Comparison of ENCODE assay signal across 26 cellular contexts in the genomic region with DNA sequence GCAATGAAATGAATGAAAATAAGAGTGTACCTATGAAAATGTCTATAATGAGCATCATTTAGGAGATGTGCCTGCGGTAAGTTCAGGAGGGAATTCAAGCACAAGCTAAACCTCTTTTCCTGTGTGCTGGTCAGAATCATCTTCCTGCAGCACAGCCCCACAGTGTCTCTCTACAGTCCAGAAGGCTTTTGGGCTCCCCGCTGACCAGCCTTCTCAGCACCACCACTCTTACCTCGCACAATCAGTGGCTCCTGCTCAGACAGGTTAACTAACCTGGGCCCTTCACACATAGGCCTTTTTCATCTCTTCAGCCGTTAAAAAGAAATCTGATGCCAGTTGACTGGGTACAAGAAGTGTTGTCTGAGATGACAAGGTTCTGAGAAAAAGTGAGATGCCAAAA. TPM values are rescaled to one million over a fixed set of nuclear protein-coding genes. Genes with fewer than 3 reads are reported as not detected.
DNase-seq lines count a peak whose midpoint lies in the region; ATAC-seq and TF ChIP-seq lines count a peak whose summit lies in the region.
"Had no signal": no experiment of that assay in that cellular context is flagged by ENCODE, and none has a peak within 500 bp of the region (broad histone marks: within the 10 kb centered on the region; RNA-seq: fewer than 3 reads in every experiment).

No MANE protein-coding gene starts in this region.

- H3K27me3 Mint-ChIP-seq in activated T-cell treated with anti-CD3 and anti-CD28 coated beads, Interleukin-2, amount 50 U/mL, for 24 hours: no peaks in the 10 kb centered on the region
- H3K27me3 Mint-ChIP-seq in activated T-cell treated with anti-CD3 and anti-CD28 coated beads, Interleukin-2, amount 50 U/mL, for 4 hours (ENCODE audit: low read depth): no peaks in the 10 kb centered on the region
- H3K27me3 Mint-ChIP-seq in activated T-helper 2 cell treated with anti-CD3 and anti-CD28 coated beads, Interferon-gamma antibody, Interleukin-2, Interleukin-4, amounts not matched to agents 10 μg/mL and 5 μg/mL and 100 μg/mL, durations not matched to agents 14 hours and 24 hours and 36 hours (ENCODE audit: low read depth): no peaks in the 10 kb centered on the region
- H3K27me3 Mint-ChIP-seq in stimulated activated memory B cell treated with anti-CD40 and anti-IgM and Interleukin-4, amounts not matched to agents 10 μg/mL and 1 μg/mL and 100 μg/mL, for 72 hours: no peaks in the 10 kb centered on the region

- ATAC-seq in activated T-cell treated with anti-CD3 and anti-CD28 coated beads, Interleukin-2, amount 50 U/mL, for 4 hours: no peak
- no peak for ATAC-seq in stimulated activated memory B cell treated with anti-CD40 and anti-IgM and Interleukin-4, amounts not matched to agents 10 μg/mL and 1 μg/mL and 100 μg/mL, for 72 hours
- no peak for ATAC-seq in GM21447 (IDR thresholded peaks at IDR 0.05; ENCODE audit: unreplicated experiment)
- ATAC-seq: right lobe of liver had no signal

- peaks cover 91% of the 10 kb centered on the region for H3K4me1 Mint-ChIP-seq in activated T-cell treated with anti-CD3 and anti-CD28 coated beads, Interleukin-2, amount 50 U/mL, for 24 hours (ENCODE audit: low read depth)
- peaks cover 92% of the 10 kb centered on the region for H3K4me1 Mint-ChIP-seq in activated T-cell treated with anti-CD3 and anti-CD28 coated beads, Interleukin-2, amount 50 U/mL, for 4 hours (ENCODE audit: low read depth)
- peaks cover 82% of the 10 kb centered on the region for H3K4me1 Mint-ChIP-seq in activated T-helper 2 cell treated with anti-CD3 and anti-CD28 coated beads, Interferon-gamma antibody, Interleukin-2, Interleukin-4, amounts not matched to agents 10 μg/mL and 5 μg/mL and 100 μg/mL, durations not matched to agents 14 hours and 24 hours and 36 hours (ENCODE audit: low read depth)
- H3K4me1 Mint-ChIP-seq in stimulated activated memory B cell treated with anti-CD40 and anti-IgM and Interleukin-4, amounts not matched to agents 10 μg/mL and 1 μg/mL and 100 μg/mL, for 72 hours: peaks cover 47% of the 10 kb centered on the region

- peaks cover 4% of the 10 kb centered on the region for H3K9me3 Mint-ChIP-seq in activated T-cell treated with anti-CD3 and anti-CD28 coated beads, Interleukin-2, amount 50 U/mL, for 24 hours
- peaks cover 5% of the 10 kb centered on the region for H3K9me3 Mint-ChIP-seq in activated T-cell treated with anti-CD3 and anti-CD28 coated beads, Interleukin-2, amount 50 U/mL, for 4 hours
- peaks cover 5% of the 10 kb centered on the region for H3K9me3 Mint-ChIP-seq in activated T-helper 2 cell treated with anti-CD3 and anti-CD28 coated beads, Interferon-gamma antibody, Interleukin-2, Interleukin-4, amounts not matched to agents 10 μg/mL and 5 μg/mL and 100 μg/mL, durations not matched to agents 14 hours and 24 hours and 36 hours
- H3K9me3 Mint-ChIP-seq in stimulated activated memory B cell treated with anti-CD40 and anti-IgM and Interleukin-4, amounts not matched to agents 10 μg/mL and 1 μg/mL and 100 μg/mL, for 72 hours: peaks cover 4% of the 10 kb centered on the region
- H3K9me3 Mint-ChIP-seq: T-helper 1 cell treated with Interleukin-12 subunit alpha and Interleukin-12 subunit beta and Interleukin-4 antibody, amounts not matched to agents 30 μg/mL and 1 μg/mL, for 36 hours had no signal

- no peaks in the 10 kb centered on the region for H3K27me3 ChIP-seq in H7 (ENCODE audit: control insufficient read depth, insufficient read depth, low read length)
- H3K27me3 ChIP-seq: dorsolateral prefrontal cortex, right lobe of liver had no signal

- peak overlapping the region; percentile 88 for H3K27ac Mint-ChIP-seq in activated T-cell treated with anti-CD3 and anti-CD28 coated beads, Interleukin-2, amount 50 U/mL, for 24 hours
- peak overlapping the region; percentile 73 for H3K27ac Mint-ChIP-seq in activated T-helper 2 cell treated with anti-CD3 and anti-CD28 coated beads, Interferon-gamma antibody, Interleukin-2, Interleukin-4, amounts not matched to agents 10 μg/mL and 5 μg/mL and 100 μg/mL, durations not matched to agents 14 hours and 24 hours and 36 hours
- H3K27ac Mint-ChIP-seq in stimulated activated memory B cell treated with anti-CD40 and anti-IgM and Interleukin-4, amounts not matched to agents 10 μg/mL and 1 μg/mL and 100 μg/mL, for 72 hours: peak overlapping the region; percentile 12
- H3K27ac Mint-ChIP-seq: T-helper 1 cell treated with Interleukin-12 subunit alpha and Interleukin-12 subunit beta and Interleukin-4 antibody, amounts not matched to agents 30 μg/mL and 1 μg/mL, for 36 hours had no signal

- TF ChIP-seq POLR2A in erythroblast (IDR thresholded peaks at IDR 0.05; ENCODE audit: low read length): no peak

- no peak overlapping the region for H3K4me3 ChIP-seq in H7 (ENCODE audit: insufficient read depth, low read depth, low read length)
- H3K4me3 ChIP-seq: dorsolateral prefrontal cortex, lung, right lobe of liver had no signal

- no peaks in the 10 kb centered on the region for H3K36me3 ChIP-seq in H7 (replicated peaks; ENCODE audit: control insufficient read depth, insufficient read depth, low read length)
- H3K36me3 ChIP-seq: right lobe of liver, WERI-Rb-1 had no signal

- intact Hi-C loops in activated T-helper 2 cell treated with anti-CD3 and anti-CD28 coated beads, Interferon-gamma antibody, Interleukin-2, Interleukin-4, amounts not matched to agents 10 μg/mL and 5 μg/mL and 100 μg/mL, durations not matched to agents 14 hours and 24 hours and 36 hours (cut with micrococcal nuclease): no loop called here

- no peak overlapping the region for H3K4me3 Mint-ChIP-seq in activated T-cell treated with anti-CD3 and anti-CD28 coated beads, Interleukin-2, amount 50 U/mL, for 24 hours
- no peak overlapping the region for H3K4me3 Mint-ChIP-seq in activated T-cell treated with anti-CD3 and anti-CD28 coated beads, Interleukin-2, amount 50 U/mL, for 4 hours
- H3K4me3 Mint-ChIP-seq in activated T-helper 2 cell treated with anti-CD3 and anti-CD28 coated beads, Interferon-gamma antibody, Interleukin-2, Interleukin-4, amounts not matched to agents 10 μg/mL and 5 μg/mL and 100 μg/mL, durations not matched to agents 14 hours and 24 hours and 36 hours (ENCODE audit: low read depth): no peak overlapping the region
- no peak overlapping the region for H3K4me3 Mint-ChIP-seq in stimulated activated memory B cell treated with anti-CD40 and anti-IgM and Interleukin-4, amounts not matched to agents 10 μg/mL and 1 μg/mL and 100 μg/mL, for 72 hours
- H3K4me3 Mint-ChIP-seq: T-helper 1 cell treated with Interleukin-12 subunit alpha and Interleukin-12 subunit beta and Interleukin-4 antibody, amounts not matched to agents 30 μg/mL and 1 μg/mL, for 36 hours had no signal

- no peak for DNase-seq in activated T-cell treated with anti-CD3 and anti-CD28 coated beads, Interleukin-2, amount 50 U/mL, for 24 hours
- DNase-seq in activated T-cell treated with anti-CD3 and anti-CD28 coated beads, Interleukin-2, amount 50 U/mL, for 4 hours: no peak
- DNase-seq in H7 (peak; percentile 22), HUDEP-2 (lab: John Stamatoyannopoulos, UW; ENCODE audit: unreplicated experiment in 76 of 76) (no peak), erythroblast (lab: John Stamatoyannopoulos, UW) (no peak)
- DNase-seq in activated T-helper 2 cell treated with anti-CD3 and anti-CD28 coated beads, Interferon-gamma antibody, Interleukin-2, Interleukin-4, amounts not matched to agents 10 μg/mL and 5 μg/mL and 100 μg/mL, durations not matched to agents 14 hours and 24 hours and 36 hours (ENCODE audit: low spot score): no peak
- DNase-seq: activated naive CD4-positive, alpha-beta T cell treated with Interleukin-2 at 50 U/mL for 16 hours; AML-193; Calu3; central memory CD4-positive, alpha-beta T cell; dorsolateral prefrontal cortex; glutamatergic neuron; IMR-90; kidney; NCI-H1092 treated with DMSO at 0.1 percent for 48 hours; NCI-H2029; NCI-H2227 treated with DMSO at 0.1 percent for 48 hours; NCI-H748 treated with DMSO at 0.1 percent for 48 hours; posterior cingulate gyrus; right lobe of liver; trophoblast cell; WERI-Rb-1 had no signal

- peaks cover 98% of the 10 kb centered on the region for H3K36me3 Mint-ChIP-seq in activated T-cell treated with anti-CD3 and anti-CD28 coated beads, Interleukin-2, amount 50 U/mL, for 24 hours (ENCODE audit: low read depth)
- H3K36me3 Mint-ChIP-seq in activated T-cell treated with anti-CD3 and anti-CD28 coated beads, Interleukin-2, amount 50 U/mL, for 4 hours (ENCODE audit: insufficient read depth): peaks cover 79% of the 10 kb centered on the region
- peaks cover 89% of the 10 kb centered on the region for H3K36me3 Mint-ChIP-seq in activated T-helper 2 cell treated with anti-CD3 and anti-CD28 coated beads, Interferon-gamma antibody, Interleukin-2, Interleukin-4, amounts not matched to agents 10 μg/mL and 5 μg/mL and 100 μg/mL, durations not matched to agents 14 hours and 24 hours and 36 hours (ENCODE audit: low read depth)
- peaks cover 35% of the 10 kb centered on the region for H3K36me3 Mint-ChIP-seq in stimulated activated memory B cell treated with anti-CD40 and anti-IgM and Interleukin-4, amounts not matched to agents 10 μg/mL and 1 μg/mL and 100 μg/mL, for 72 hours

RNA-seq across cellular contexts. Expression of gene LRRC8C, which starts 57.7 kb away (rescaled TPM):
- 10 to 100 TPM; 59.0 to 78.1 (median 74.3) TPM for total RNA-seq in activated T-cell treated with anti-CD3 and anti-CD28 coated beads, Interleukin-2, amount 50 U/mL, for 4 hours
- 1.2 and 1.3 TPM in 2 replicates for total RNA-seq in H7 (2014; rRNA removed; shearing (Covaris generic))
- 56.1 and 56.5 TPM in 2 replicates for total RNA-seq in activated T-helper 2 cell treated with anti-CD3 and anti-CD28 coated beads, Interferon-gamma antibody, Interleukin-2, Interleukin-4, amounts not matched to agents 10 μg/mL and 5 μg/mL and 100 μg/mL, durations not matched to agents 14 hours and 24 hours and 36 hours

Comparison
In these comparisons a context has a peak if more than half of its experiments do, and no peak if none do; other contexts are left out.
1. H3K27ac Mint-ChIP-seq: peak in every context shown above with its lines; median percentile 88 in activated T-cell treated with anti-CD3 and anti-CD28 coated beads, Interleukin-2, amount 50 U/mL, for 24 hours; 73 in activated T-helper 2 cell treated with anti-CD3 and anti-CD28 coated beads, Interferon-gamma antibody, Interleukin-2, Interleukin-4, amounts not matched to agents 10 μg/mL and 5 μg/mL and 100 μg/mL, durations not matched to agents 14 hours and 24 hours and 36 hours; 12 in stimulated activated memory B cell treated with anti-CD40 and anti-IgM and Interleukin-4, amounts not matched to agents 10 μg/mL and 1 μg/mL and 100 μg/mL, for 72 hours.
2. RNA of gene LRRC8C, which starts 57.7 kb away (total RNA-seq): 59.0 to 78.1 TPM in activated T-cell treated with anti-CD3 and anti-CD28 coated beads, Interleukin-2, amount 50 U/mL, for 4 hours and 56.1 to 56.5 TPM in activated T-helper 2 cell treated with anti-CD3 and anti-CD28 coated beads, Interferon-gamma antibody, Interleukin-2, Interleukin-4, amounts not matched to agents 10 μg/mL and 5 μg/mL and 100 μg/mL, durations not matched to agents 14 hours and 24 hours and 36 hours; 1.2 to 1.3 TPM in H7; every median in the first group is over 10 times any median in the second.